ENCODE assay signal across 11 cellular contexts in genomic region chr16:16083421-16084156, GRCh38.
DNase-seq lines count a peak whose midpoint lies in the region; ATAC-seq and TF ChIP-seq lines count a peak whose summit lies in the region.
"Had no signal": no experiment of that assay in that cellular context is flagged by ENCODE, and none has a peak within 500 bp of the region (broad histone marks: within the 10 kb centered on the region; RNA-seq: fewer than 3 reads in every experiment).

No MANE protein-coding gene starts in this region.

- peak; percentile 18 for DNase-seq in activated T-cell treated with anti-CD3 and anti-CD28 coated beads for 24 hours (ENCODE audit: low read depth)
- DNase-seq in activated T-cell treated with anti-CD3 and anti-CD28 coated beads, Interleukin-2, amount 50 U/mL, for 1 hour = no peak
- peak; percentile 36 for DNase-seq in RWPE1 (ENCODE audit: low spot score)
- no peak for DNase-seq in endodermal cell
- peak; percentile 32 for DNase-seq in stimulated activated naive CD8-positive, alpha-beta T cell treated with anti-CD3 and anti-CD28 coated beads, Interleukin-15, Interleukin-2, amounts not matched to agents 100 U/mL and 50 U/mL, for 24 hours
- no peak for DNase-seq in GOT3 (lab: John Stamatoyannopoulos, UW)
- DNase-seq in NCI-H2081 (lab: John Stamatoyannopoulos, UW) = no peak
- DNase-seq: activated naive CD8-positive, alpha-beta T cell treated with anti-CD3 and anti-CD28 coated beads, Interleukin-2, amount 10 ng/mL, durations not matched to agents 7 days and 5 days; Right ventricle myocardium superior had no signal

- peaks cover 16% of the 10 kb centered on the region for H3K9me3 ChIP-seq in endodermal cell (ENCODE audit: control insufficient read depth, low read length)

- CTCF ChIA-PET in RWPE1 (lab: Yijun Ruan, JAX) = interaction anchor here (1.0 kb wide), 1 partner anchor 306 kb away, joined by 3 read pairs; no protein-coding TSS in a partner anchor

- H3K36me3 Mint-ChIP-seq in endodermal cell (ENCODE audit: low read depth) = peaks cover 71% of the 10 kb centered on the region

- no peak overlapping the region for H3K27ac ChIP-seq in RWPE1
- H3K27ac ChIP-seq in endodermal cell (ENCODE audit: low read depth, low read length) = no peak overlapping the region

- H3K9me3 Mint-ChIP-seq in endodermal cell = peaks cover 17% of the 10 kb centered on the region

- H3K4me3 ChIP-seq in endodermal cell (ENCODE audit: low read length) = peak overlapping the region; percentile 41

- peaks cover 43% of the 10 kb centered on the region for H3K36me3 ChIP-seq in endodermal cell (ENCODE audit: control insufficient read depth, insufficient read depth, low read length)

- no peak overlapping the region for H3K4me3 Mint-ChIP-seq in endodermal cell
- H3K4me3 Mint-ChIP-seq: activated naive CD8-positive, alpha-beta T cell treated with anti-CD3 and anti-CD28 coated beads, Interleukin-2, amount 10 ng/mL, durations not matched to agents 7 days and 5 days; type B pancreatic cell had no signal

- H3K27me3 ChIP-seq in endodermal cell (ENCODE audit: control insufficient read depth, insufficient read depth, low read length, poor library complexity, severe bottlenecking) = no peaks in the 10 kb centered on the region

- H3K27me3 Mint-ChIP-seq in endodermal cell (ENCODE audit: insufficient read depth) = no peaks in the 10 kb centered on the region
- H3K27me3 Mint-ChIP-seq: activated naive CD8-positive, alpha-beta T cell treated with anti-CD3 and anti-CD28 coated beads, Interleukin-2, amount 10 ng/mL, durations not matched to agents 7 days and 5 days; type B pancreatic cell had no signal

- peaks cover 3% of the 10 kb centered on the region for H3K4me1 Mint-ChIP-seq in endodermal cell
- H3K4me1 Mint-ChIP-seq: activated naive CD8-positive, alpha-beta T cell treated with anti-CD3 and anti-CD28 coated beads, Interleukin-2, amount 10 ng/mL, durations not matched to agents 7 days and 5 days had no signal

- no peak for ATAC-seq in stimulated activated naive CD8-positive, alpha-beta T cell treated with anti-CD3 and anti-CD28 coated beads, Interleukin-15, Interleukin-2, amounts not matched to agents 100 U/mL and 50 U/mL, for 24 hours
- ATAC-seq in GM18867 (IDR thresholded peaks at IDR 0.05; ENCODE audit: unreplicated experiment) = no peak

- TF ChIP-seq CTCF in RWPE1 (conservative IDR thresholded peaks at IDR 0.05; ENCODE audit: low read depth) (no peak), endodermal cell (conservative IDR thresholded peaks at IDR 0.05) (no peak)

- H3K4me1 ChIP-seq in endodermal cell (ENCODE audit: control insufficient read depth, insufficient read depth, low read length) = peaks cover 2% of the 10 kb centered on the region

- no peak overlapping the region for H3K27ac Mint-ChIP-seq in endodermal cell
- H3K27ac Mint-ChIP-seq: activated naive CD8-positive, alpha-beta T cell treated with anti-CD3 and anti-CD28 coated beads, Interleukin-2, amount 10 ng/mL, durations not matched to agents 7 days and 5 days; type B pancreatic cell had no signal

- POLR2A ChIA-PET in RWPE1 (lab: Yijun Ruan, JAX; ENCODE audit: low non-redundant PET) = no interaction called here

- 96 to 100% methylated on average over 7 to 9 of the region's 10 CpGs for WGBS in endodermal cell (ENCODE audit: insufficient coverage in 1 of 2, insufficient read length in 1 of 2), 2 experiments

- no peak overlapping the region for H3K9ac ChIP-seq in endodermal cell (ENCODE audit: extremely low read depth, low read length, poor library complexity, severe bottlenecking)

Comparison
In these comparisons a context has a peak if more than half of its experiments do, and no peak if none do; other contexts are left out.
1. DNase-seq: peak in activated T-cell treated with anti-CD3 and anti-CD28 coated beads for 24 hours (single experiment), RWPE1 (single experiment) and stimulated activated naive CD8-positive, alpha-beta T cell treated with anti-CD3 and anti-CD28 coated beads, Interleukin-15, Interleukin-2, amounts not matched to agents 100 U/mL and 50 U/mL, for 24 hours (single experiment); none in activated T-cell treated with anti-CD3 and anti-CD28 coated beads, Interleukin-2, amount 50 U/mL, for 1 hour (single experiment), endodermal cell (single experiment), GOT3 (single experiment) and NCI-H2081 (0 of 2).